Comparison of ENCODE assay signal across 24 cellular contexts in the genomic region with DNA sequence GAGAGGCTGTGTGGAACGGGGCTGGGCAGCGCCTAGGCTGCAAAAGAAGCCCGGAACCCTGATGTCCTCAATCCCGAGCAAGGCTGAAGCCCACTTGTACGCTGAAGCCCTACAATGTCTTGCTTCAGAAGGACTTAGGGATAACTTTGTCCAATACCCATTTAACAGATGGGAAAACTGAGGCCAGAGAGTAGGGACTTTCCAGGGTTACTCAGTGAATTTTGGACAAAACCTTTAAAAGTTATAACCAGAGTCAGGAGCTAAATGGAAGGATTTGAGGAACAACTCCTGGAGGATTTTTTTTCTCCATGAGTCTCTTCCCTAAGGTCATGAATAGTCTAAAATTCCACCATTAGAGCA.
DNase-seq lines count a peak whose midpoint lies in the region; ATAC-seq, FAIRE-seq and TF ChIP-seq lines count a peak whose summit lies in the region.
"Had no signal": no experiment of that assay in that cellular context is flagged by ENCODE, and none has a peak within 500 bp of the region (broad histone marks: within the 10 kb centered on the region; RNA-seq: fewer than 3 reads in every experiment).

No MANE protein-coding gene starts in this region.

- TF ChIP-seq CTCF in K562 (IDR thresholded peaks at IDR 0.05 in 2 of 3, conservative IDR thresholded peaks at IDR 0.05 in 1 of 3; ENCODE audit: insufficient read depth in 2 of 3, low read depth in 1 of 3, low read length in 3 of 3) (no peak), HepG2 (CRISPR knock-in tag; IDR thresholded peaks at IDR 0.05) (no peak)

- no peak overlapping the region for H2AK5ac ChIP-seq in trophoblast cell (ENCODE audit: low read length)

- no peak overlapping the region for H4K8ac ChIP-seq in trophoblast cell (ENCODE audit: low read depth, low read length)

- TF ChIP-seq RAD21 in K562 (CRISPR knock-in tag; conservative IDR thresholded peaks at IDR 0.05 in 1 of 2, IDR thresholded peaks at IDR 0.05 in 1 of 2) (no peak), HepG2 (CRISPR knock-in tag; IDR thresholded peaks at IDR 0.05) (no peak)

- intact Hi-C loops in K562 (cut with micrococcal nuclease) = no loop called here
- intact Hi-C loops in HepG2 (cut with micrococcal nuclease; ENCODE audit: unreplicated experiment) = no loop called here

- TF ChIP-seq POLR2A in K562 (conservative IDR thresholded peaks at IDR 0.05) = no peak
- no peak for TF ChIP-seq POLR2A in HepG2 (IDR thresholded peaks at IDR 0.05; ENCODE audit: insufficient read depth in 1 of 2, low read depth in 2 of 2, low read length in 2 of 2)
- TF ChIP-seq POLR2A in GM12891 (IDR thresholded peaks at IDR 0.05; ENCODE audit: low read depth, low read length) = no peak

- FAIRE-seq in K562 (lab: Jason Lieb, UNC) (no peak), HepG2 (lab: Jason Lieb, UNC) (no peak), GM12891 (lab: Jason Lieb, UNC) (no peak)
- FAIRE-seq: A549, D721Med, GM12878, GM18507 had no signal

- H4K20me1 ChIP-seq in K562 (replicated peaks; ENCODE audit: control insufficient read depth, insufficient read depth, low read length) (no peaks in the 10 kb centered on the region), HepG2 (ENCODE audit: insufficient read depth, low read length) (no peaks in the 10 kb centered on the region)
- H4K20me1 ChIP-seq: BLaER1 treated with 17β-estradiol and CSF1 and Interleukin-3, amounts not matched to agents 10 nM and 100 nM had no signal

- no peak overlapping the region for H4K12ac ChIP-seq in trophoblast cell (ENCODE audit: low read depth, low read length)

- H2BK12ac ChIP-seq in trophoblast cell (ENCODE audit: low read length) = no peak overlapping the region

- no peak overlapping the region for H3K14ac ChIP-seq in trophoblast cell (ENCODE audit: low read length)

- no peak overlapping the region for H4K91ac ChIP-seq in trophoblast cell (ENCODE audit: low read depth, low read length)

- H3K4me2 ChIP-seq in K562 (ENCODE audit: insufficient read depth, low read length) (no peak overlapping the region), HepG2 (ENCODE audit: low read depth, low read length) (no peak overlapping the region), trophoblast cell (ENCODE audit: low read length) (no peak overlapping the region)
- H3K4me2 ChIP-seq: A549; BLaER1 treated with 17β-estradiol and CSF1 and Interleukin-3, amounts not matched to agents 10 nM and 100 nM had no signal

- no peak overlapping the region for H3K4me3 ChIP-seq in K562
- no peak overlapping the region for H3K4me3 ChIP-seq in HepG2 (replicated peaks in 1 of 3; ENCODE audit: insufficient read depth in 1 of 3, low read depth in 2 of 3, low read length in 3 of 3)
- H3K4me3 ChIP-seq in trophoblast cell (ENCODE audit: low read depth, low read length) = peak overlapping the region; percentile 41
- H3K4me3 ChIP-seq: A549; BLaER1 treated with 17β-estradiol and CSF1 and Interleukin-3, amounts not matched to agents 10 nM and 100 nM; GM12878 had no signal

- H3K27me3 ChIP-seq in K562 (ENCODE audit: control insufficient read depth in 2 of 2, insufficient read depth in 2 of 2, low read length in 2 of 2) = peaks cover 0 to 11% of the 10 kb centered on the region in 2 experiments; a peak in 3 of 5 replicates
- H3K27me3 ChIP-seq in HepG2 (ENCODE audit: control insufficient read depth in 1 of 2, insufficient read depth in 2 of 2, low read length in 2 of 2) = peaks cover 0 to 4% of the 10 kb centered on the region in 2 experiments; a peak in 1 of 5 replicates
- no peaks in the 10 kb centered on the region for H3K27me3 ChIP-seq in trophoblast cell (ENCODE audit: insufficient read depth, low read length)
- H3K27me3 ChIP-seq: BLaER1 treated with 17β-estradiol and CSF1 and Interleukin-3, amounts not matched to agents 10 nM and 100 nM had no signal

- no peak overlapping the region for H3K4ac ChIP-seq in trophoblast cell (ENCODE audit: low read depth, low read length)

- ATAC-seq in K562 (no peak), HepG2 (no peak)
- ATAC-seq: A549, GM12878, HCT116 had no signal

- in situ Hi-C loops in K562 (cut with MboI) (no loop called here), HepG2 (cut with HindIII; ENCODE audit: extremely low pct_ligation_motif_present, low pct_unique_long_range_greater_than_20kb) (no loop called here)

- no peaks in the 10 kb centered on the region for H3K9me1 ChIP-seq in K562 (ENCODE audit: control insufficient read depth, insufficient read depth, low read length)

- H3K4me1 ChIP-seq in K562 (replicated peaks in 1 of 2; ENCODE audit: control insufficient read depth in 2 of 2, insufficient read depth in 2 of 2, low read length in 2 of 2) (peaks cover 0 to 4% of the 10 kb centered on the region in 2 experiments; a peak in 1 of 5 replicates), HepG2 (ENCODE audit: insufficient read depth, low read length) (no peaks in the 10 kb centered on the region), trophoblast cell (ENCODE audit: control insufficient read depth in 1 of 2, insufficient read depth in 2 of 2, low read length in 2 of 2) (no peaks in the 10 kb centered on the region)
- H3K4me1 ChIP-seq: A549; BE2C; BLaER1 treated with 17β-estradiol and CSF1 and Interleukin-3, amounts not matched to agents 10 nM and 100 nM had no signal

- no peaks in the 10 kb centered on the region for H3K79me1 ChIP-seq in trophoblast cell (ENCODE audit: low read length)

- WGBS in K562 (ENCODE audit: insufficient coverage, low coverage, missing lambda C conversion rate) = 0% methylated on average over 5 of the region's 5 CpGs
- WGBS in HepG2 (ENCODE audit: low lambda C conversion rate) = 19% methylated on average over 2 of the region's 5 CpGs
- no CpG with 5 or more reads among the region's 5 CpGs for WGBS in trophoblast cell (ENCODE audit: extremely low coverage, insufficient coverage, insufficient read length)

- H3K27ac ChIP-seq in K562 (ENCODE audit: extremely low read depth, low read depth, low read length) (no peak overlapping the region), HepG2 (ENCODE audit: extremely low read length, insufficient read depth, low read length) (no peak overlapping the region), trophoblast cell (ENCODE audit: low read depth, low read length) (no peak overlapping the region)
- H3K27ac ChIP-seq: A549; BLaER1 treated with 17β-estradiol and CSF1 and Interleukin-3, amounts not matched to agents 10 nM and 100 nM had no signal

- CTCF ChIA-PET in K562 (lab: Yijun Ruan, JAX; ENCODE audit: low intra/inter-chr PET ratio) (no interaction called here), HepG2 (lab: Yijun Ruan, JAX; ENCODE audit: low intra/inter-chr PET ratio, low total read pairs) (no interaction called here)

- no peak overlapping the region for H3K18ac ChIP-seq in trophoblast cell (ENCODE audit: low read length)

- no peak for TF ChIP-seq EP300 in K562 (IDR thresholded peaks at IDR 0.05; ENCODE audit: low read length)
- no peak for TF ChIP-seq EP300 in HepG2 (IDR thresholded peaks at IDR 0.05; ENCODE audit: low read depth in 2 of 2, low read length in 2 of 2)
- no peak for TF ChIP-seq EP300 in HepG2 (CRISPR knock-in tag; IDR thresholded peaks at IDR 0.05; ENCODE audit: borderline replicate concordance)

- H3K79me2 ChIP-seq in K562 (ENCODE audit: control insufficient read depth, insufficient read depth, low read length) (no peaks in the 10 kb centered on the region), HepG2 (ENCODE audit: insufficient read depth, low read length) (no peaks in the 10 kb centered on the region), trophoblast cell (ENCODE audit: control insufficient read depth, insufficient read depth, low read length, poor library complexity) (no peaks in the 10 kb centered on the region)

- H3K23ac ChIP-seq in trophoblast cell (ENCODE audit: low read length) = no peak overlapping the region

- H3K9ac ChIP-seq in K562 (ENCODE audit: insufficient read depth in 1 of 2, low read depth in 2 of 2, low read length in 2 of 2) = no peak overlapping the region
- H3K9ac ChIP-seq in HepG2 (ENCODE audit: insufficient read depth, low read depth, low read length) = no peak overlapping the region
- H3K9ac ChIP-seq in trophoblast cell (ENCODE audit: low read length) = no peak overlapping the region
- H3K9ac ChIP-seq: BLaER1 treated with 17β-estradiol and CSF1 and Interleukin-3, amounts not matched to agents 10 nM and 100 nM had no signal

- H2AFZ ChIP-seq in K562 (ENCODE audit: low read depth, low read length) (no peak overlapping the region), HepG2 (ENCODE audit: low read length) (no peak overlapping the region), trophoblast cell (ENCODE audit: insufficient read depth, low read length, poor library complexity) (no peak overlapping the region)

- POLR2A ChIA-PET in K562 (lab: Yijun Ruan, JAX) = interaction anchor here (0.6 kb wide), 1 partner anchor 13 kb away, joined by 3 read pairs; no protein-coding TSS in a partner anchor
- POLR2A ChIA-PET in HepG2 (lab: Yijun Ruan, JAX) = interaction anchor here (0.7 kb wide), 1 partner anchor 10 kb away, joined by 4 read pairs; no protein-coding TSS in a partner anchor

- H2BK5ac ChIP-seq in trophoblast cell (ENCODE audit: low read depth, low read length, poor library complexity) = no peak overlapping the region

- H2BK120ac ChIP-seq in trophoblast cell (ENCODE audit: insufficient read depth, low read length, poor library complexity) = no peak overlapping the region

- H3K9me3 ChIP-seq in K562 (replicated peaks; ENCODE audit: control insufficient read depth, insufficient read depth, low read depth, low read length) (no peaks in the 10 kb centered on the region), HepG2 (ENCODE audit: low read length) (no peaks in the 10 kb centered on the region), trophoblast cell (ENCODE audit: insufficient read depth, low read depth, low read length) (no peaks in the 10 kb centered on the region)
- H3K9me3 ChIP-seq: A549, BE2C had no signal

- H3K36me3 ChIP-seq in K562 (ENCODE audit: control insufficient read depth, insufficient read depth, low read length) (no peaks in the 10 kb centered on the region), HepG2 (replicated peaks in 1 of 2; ENCODE audit: control insufficient read depth in 1 of 2, insufficient read depth in 2 of 2, low read length in 2 of 2) (no peaks in the 10 kb centered on the region), trophoblast cell (ENCODE audit: control insufficient read depth in 1 of 2, insufficient read depth in 2 of 2, low read length in 2 of 2) (no peaks in the 10 kb centered on the region)
- H3K36me3 ChIP-seq: BE2C; BLaER1 treated with 17β-estradiol and CSF1 and Interleukin-3, amounts not matched to agents 10 nM and 100 nM had no signal

- DNase-seq in K562 (ENCODE audit: extremely low read depth in 1 of 4, low spot score in 3 of 4) (no peak), HepG2 (ENCODE audit: low spot score) (no peak), trophoblast cell (no peak), GM12891 (ENCODE audit: insufficient read length, low spot score) (no peak), NCI-H2227 (lab: John Stamatoyannopoulos, UW; ENCODE audit: unreplicated experiment) (no peak), ureter (ENCODE audit: low spot score) (no peak), dermis blood vessel endothelial cell (no peak)
- DNase-seq: 8988T; ACHN; AML-193; BE2C; CD4-positive, alpha-beta T cell; CD8-positive, alpha-beta memory T cell; DMS 273 treated with DMSO at 0.1 percent for 48 hours; DMS79; EL; GDM1; GOT3 had no signal

- BruUV-seq in K562 (replicated peaks; lab: Mats Ljungman, UMichigan) = no TSS peak
- no TSS peak for BruUV-seq in HepG2 (replicated peaks; lab: Mats Ljungman, UMichigan)

TF ChIP-seq in GM12891, 5 proteins besides CTCF, POLR2A, EP300 and RAD21:
- no peak for TF ChIP-seq POU2F2 (IDR thresholded peaks at IDR 0.05; ENCODE audit: low read depth, low read length)
